ENCODE assay signal across 2 cellular contexts in genomic region chr7:55775051-55775420, GRCh38.
TF ChIP-seq lines count a peak whose summit lies in the region.

No MANE protein-coding gene starts in this region.

TF ChIP-seq in SK-N-SH, 30 proteins besides CTCF, POLR2A, EP300 and RAD21 (continued from another document):
- no peak for TF ChIP-seq FOXM1 (IDR thresholded peaks at IDR 0.05; ENCODE audit: low read depth)
- TF ChIP-seq ZBTB33 (IDR thresholded peaks at IDR 0.05; ENCODE audit: borderline replicate concordance, low read depth): no peak
- TF ChIP-seq MAX (IDR thresholded peaks at IDR 0.05; ENCODE audit: low read depth): no peak
- no peak for TF ChIP-seq TEAD4 (IDR thresholded peaks at IDR 0.05; ENCODE audit: borderline replicate concordance, insufficient read depth)
- TF ChIP-seq REST (IDR thresholded peaks at IDR 0.05; ENCODE audit: low read depth, low read length): no peak
- no peak for TF ChIP-seq FOXJ3 (CRISPR knock-in tag; IDR thresholded peaks at IDR 0.05)
- no peak for TF ChIP-seq RFX5 (IDR thresholded peaks at IDR 0.05; ENCODE audit: low read length)
- TF ChIP-seq SIN3A (IDR thresholded peaks at IDR 0.05; ENCODE audit: borderline replicate concordance, low read depth, low read length): no peak
- no peak for TF ChIP-seq NFIC (IDR thresholded peaks at IDR 0.05; ENCODE audit: borderline replicate concordance)
- no peak for TF ChIP-seq TCF12 (IDR thresholded peaks at IDR 0.05)
- no peak for TF ChIP-seq GATA2 (CRISPR knock-in tag; IDR thresholded peaks at IDR 0.05)
- no peak for TF ChIP-seq IRF3 (IDR thresholded peaks at IDR 0.05; ENCODE audit: low read depth, low read length)
- no peak for TF ChIP-seq MEF2A (IDR thresholded peaks at IDR 0.05; ENCODE audit: borderline replicate concordance, low read depth)
TF ChIP-seq in SK-N-SH: peak in this region for 0.

TF ChIP-seq in SK-N-SH treated with all-trans-retinoic acid at 6 μM for 48 hours, 23 proteins besides CTCF, POLR2A, EP300 and RAD21 (continued from another document):
- TF ChIP-seq TSHZ2 (CRISPR knock-in tag; IDR thresholded peaks at IDR 0.05): no peak
